Comparison of ENCODE assay signal across 6 cellular contexts in genomic region chr1:99755664-99756063, GRCh38.
"Had no signal": no experiment of that assay in that cellular context is flagged by ENCODE, and none has a peak within 500 bp of the region (broad histone marks: within the 10 kb centered on the region; RNA-seq: fewer than 3 reads in every experiment).

No MANE protein-coding gene starts in this region.

- H3K36me3 ChIP-seq: neutrophil had no signal

- H3K27ac ChIP-seq: epithelial cell of prostate, neutrophil had no signal

- DNase-seq: activated naive CD4-positive, alpha-beta T cell treated with Interleukin-2 at 50 U/mL for 16 hours; activated naive CD8-positive, alpha-beta T cell treated with anti-CD3 and anti-CD28 coated beads, Interleukin-2, amount 50 U/mL, for 24 hours; naive thymus-derived CD8-positive, alpha-beta T cell; stimulated activated CD4-positive, alpha-beta T cell treated with anti-CD3 and anti-CD28 coated beads, Interleukin-2, amount 100 ng/mL, for 48 hours had no signal

- H3K27me3 ChIP-seq: neutrophil had no signal

- H3K9me3 ChIP-seq: neutrophil had no signal
